ENCODE assay signal across 8 cellular contexts in the genomic region with DNA sequence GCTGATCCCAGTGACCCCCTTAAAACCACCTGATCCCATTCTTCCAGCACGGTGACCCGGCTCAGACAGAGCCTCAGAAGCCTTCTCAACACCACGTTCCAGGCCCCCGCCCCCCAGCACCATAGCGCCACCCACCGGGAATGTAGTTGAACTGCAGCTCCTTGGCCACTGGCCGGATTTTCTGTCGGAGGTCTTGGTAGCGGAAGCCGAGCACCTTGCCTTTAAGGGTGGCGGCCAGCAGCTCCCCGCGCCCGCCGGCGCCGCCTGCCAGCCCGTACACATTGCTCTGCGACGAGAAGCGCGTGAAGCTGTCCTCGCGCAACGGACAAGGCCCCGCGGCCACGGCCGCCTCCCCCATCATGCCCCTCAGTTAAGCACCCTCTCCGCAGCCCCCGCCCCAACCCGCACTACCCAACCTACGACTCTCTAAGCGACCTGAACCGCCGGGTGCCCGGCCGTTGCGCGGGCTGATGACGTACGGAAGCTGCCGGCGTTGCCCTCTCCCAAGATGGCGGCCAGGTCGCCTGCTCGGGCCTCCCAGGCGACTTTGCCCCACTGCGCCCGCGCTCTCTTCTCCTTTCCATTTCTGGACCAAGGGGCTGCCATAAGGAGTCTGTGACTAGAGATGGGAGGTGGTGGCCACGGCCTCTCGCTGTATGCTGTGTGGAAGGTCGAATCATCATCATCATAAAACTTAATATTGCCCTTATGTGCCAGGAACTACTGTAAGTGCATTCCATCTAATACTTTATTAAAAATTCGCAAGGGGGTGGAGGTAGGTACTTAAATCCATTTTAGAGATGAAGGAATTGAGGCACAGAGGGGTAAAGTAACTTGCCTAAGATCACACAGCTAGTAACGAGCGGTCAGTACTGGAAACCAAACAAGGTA.
A peak's percentile ranks its signal among the peaks of the same experiment; 100 is the strongest.
DNase-seq lines count a peak whose midpoint lies in the region; ATAC-seq and TF ChIP-seq lines count a peak whose summit lies in the region.

Gene KPTN, minus strand, starts transcription at position 420 of the 891 bp plus-strand sequence. Its CDS starts 59 bp downstream, at position 361.

- peak within 1 kb of the TSS; percentile 76 to 94 for H3K27ac ChIP-seq in coronary artery

- DNase-seq in Ammon's horn (ENCODE audit: low spot score) (peak; percentile 89), GM19238 (ENCODE audit: insufficient read length, low spot score) (peak; percentile 97), NCI-H524 treated with DMSO at 0.1 percent for 48 hours (lab: John Stamatoyannopoulos, UW) (peak; percentile 48), coronary artery (ENCODE audit: low spot score) (peak; percentile 93), left kidney (ENCODE audit: low read depth, low spot score) (peak; percentile 96)
- peak; percentile 94 for DNase-seq in activated CD4-positive, alpha-beta T cell treated with anti-CD3 and anti-CD28 coated beads for 48 hours
- DNase-seq in stimulated activated CD4-positive, alpha-beta T cell treated with anti-CD3 and anti-CD28 coated beads, Interleukin-1b, Interleukin-23, amount 100 ng/mL, for 4 hours (ENCODE audit: low read depth in 2 of 2) = peak; percentile 79 to 83

- peak; percentile 50 for ATAC-seq in HG03457 (IDR thresholded peaks at IDR 0.05; ENCODE audit: unreplicated experiment)

- H3K4me3 ChIP-seq in coronary artery = peak within 1 kb of the TSS; percentile 87

- peak; percentile 36 for TF ChIP-seq CTCF in coronary artery (IDR thresholded peaks at IDR 0.05)

Comparison
In these comparisons a context has a peak if more than half of its experiments do, and no peak if none do; other contexts are left out.
1. Peak in every context shown above with its lines: DNase-seq, ATAC-seq, H3K4me3 ChIP-seq and H3K27ac ChIP-seq.